In genomic region chr17:6755281-6755680, GRCh38 we compare ENCODE assay signal across 8 cellular contexts. TPM values are rescaled to one million over a fixed set of nuclear protein-coding genes. Genes with fewer than 3 reads are reported as not detected.
DNase-seq lines count a peak whose midpoint lies in the region; ATAC-seq, FAIRE-seq and TF ChIP-seq lines count a peak whose summit lies in the region.
"Had no signal": no experiment of that assay in that cellular context is flagged by ENCODE, and none has a peak within 500 bp of the region (broad histone marks: within the 10 kb centered on the region; RNA-seq: fewer than 3 reads in every experiment).

No MANE protein-coding gene starts in this region.

- H3K4me3 ChIP-seq in GM23338 (no peak overlapping the region), kidney (ENCODE audit: low read length in 2 of 2) (peak overlapping the region; percentile 83 to 92), PC-9 (no peak overlapping the region)

- no peaks in the 10 kb centered on the region for H3K36me3 Mint-ChIP-seq in GM23338 (ENCODE audit: low read depth)
- peaks cover 41% of the 10 kb centered on the region for H3K36me3 Mint-ChIP-seq in activated naive CD8-positive, alpha-beta T cell treated with anti-CD3 and anti-CD28 coated beads, Interleukin-2, amount 10 ng/mL, durations not matched to agents 7 days and 5 days

- 0 out of 2 replicates have a peak, but pooled peaks cover 6% of the 10 kb centered on the region for H3K9me2 ChIP-seq in GM23338 (ENCODE audit: insufficient read depth)
- no peaks in the 10 kb centered on the region for H3K9me2 ChIP-seq in PC-9 (ENCODE audit: insufficient read depth)

- H3K36me3 ChIP-seq in GM23338 (ENCODE audit: insufficient read depth) (no peaks in the 10 kb centered on the region), kidney (ENCODE audit: control insufficient read depth in 1 of 2, insufficient read depth in 2 of 2, low read length in 2 of 2) (no peaks in the 10 kb centered on the region), PC-9 (ENCODE audit: low read depth) (no peaks in the 10 kb centered on the region)

- H3K79me2 ChIP-seq in GM23338 (replicated peaks; ENCODE audit: insufficient read depth) (no peaks in the 10 kb centered on the region), PC-9 (ENCODE audit: low read depth) (no peaks in the 10 kb centered on the region)

- peak overlapping the region; percentile 74; the same call in 1 of the 2 replicates for H2AFZ ChIP-seq in GM23338
- no peak overlapping the region for H2AFZ ChIP-seq in PC-9

- CTCF ChIA-PET in PC-9 (lab: Charles Lee), result no interaction called here

- peaks cover 1% of the 10 kb centered on the region; the same call in 2 of the 3 replicates for H3K9me3 Mint-ChIP-seq in GM23338
- H3K9me3 Mint-ChIP-seq in activated naive CD8-positive, alpha-beta T cell treated with anti-CD3 and anti-CD28 coated beads, Interleukin-2, amount 10 ng/mL, durations not matched to agents 7 days and 5 days, result no peaks in the 10 kb centered on the region

- H3K9me3 ChIP-seq in kidney (ENCODE audit: control insufficient read depth in 1 of 2, low read length in 2 of 2) (no peaks in the 10 kb centered on the region), PC-9 (ENCODE audit: insufficient read depth, low read depth) (no peaks in the 10 kb centered on the region)

- no TSS peak for BruUV-seq in PC-9 (replicated peaks; lab: Mats Ljungman, UMichigan)

- ATAC-seq in GM23338, result no peak
- no peak for ATAC-seq in activated naive CD8-positive, alpha-beta T cell treated with anti-CD3 and anti-CD28 coated beads, Interleukin-2, amount 10 ng/mL, durations not matched to agents 7 days and 5 days (ENCODE audit: low read depth)

- H3K4me2 ChIP-seq in GM23338 (no peak overlapping the region), PC-9 (no peak overlapping the region)

- intact Hi-C loops in kidney (cut with DNase I) (no loop called here), PC-9 (cut with micrococcal nuclease; ENCODE audit: unreplicated experiment) (no loop called here)

- H3F3A ChIP-seq in GM23338 (replicated peaks; ENCODE audit: low read depth) (no peaks in the 10 kb centered on the region), PC-9 (ENCODE audit: insufficient read depth, low read depth) (peaks cover 21% of the 10 kb centered on the region)

- POLR2A ChIA-PET in activated naive CD8-positive, alpha-beta T cell treated with anti-CD3 and anti-CD28 coated beads, Interleukin-2, amount 10 ng/mL, durations not matched to agents 7 days and 5 days (lab: Charles Lee), result interaction anchor here (0.6 to 4.0 kb wide), 10 partner anchors 9 to 327 kb away, joined by 3 to 21 read pairs (median 6); partner anchors contain the start of genes C17orf100, FBXO39 and MED31
- POLR2A ChIA-PET in PC-9 (lab: Charles Lee; ENCODE audit: unreplicated experiment), result interaction anchor here (0.7 kb wide), 1 partner anchor 932 kb away, joined by 5 read pairs; the partner anchor contains the start of gene TP53

- no peak for FAIRE-seq in kidney (lab: Jason Lieb, UNC)

- peaks cover 30% of the 10 kb centered on the region for H3K4me1 Mint-ChIP-seq in GM23338
- peaks cover 53% of the 10 kb centered on the region for H3K4me1 Mint-ChIP-seq in activated naive CD8-positive, alpha-beta T cell treated with anti-CD3 and anti-CD28 coated beads, Interleukin-2, amount 10 ng/mL, durations not matched to agents 7 days and 5 days

- no peak for DNase-seq in GM23338 (ENCODE audit: low spot score)
- no peak for DNase-seq in activated naive CD8-positive, alpha-beta T cell treated with anti-CD3 and anti-CD28 coated beads, Interleukin-2, amount 10 ng/mL, durations not matched to agents 7 days and 5 days
- peak; percentile 80 for DNase-seq in kidney
- peak; percentile 33 for DNase-seq in stromal cell of bone marrow (ENCODE audit: low read depth)
- no peak for DNase-seq in NCI-H2081 treated with DMSO at 0.1 percent for 48 hours (lab: John Stamatoyannopoulos, UW)
- no peak for DNase-seq in NCI-H1417 treated with DMSO at 0.1 percent for 48 hours (lab: John Stamatoyannopoulos, UW)
- DNase-seq in PC-9, result no peak
- DNase-seq: cerebellar nuclear complex had no signal

- no peaks in the 10 kb centered on the region for H4K20me1 ChIP-seq in GM23338 (replicated peaks; ENCODE audit: insufficient read depth)
- H4K20me1 ChIP-seq in PC-9 (ENCODE audit: insufficient read depth), result no peaks in the 10 kb centered on the region

- TF ChIP-seq CTCF in GM23338 (conservative IDR thresholded peaks at IDR 0.05; ENCODE audit: low read depth in 2 of 2) (no peak), kidney (IDR thresholded peaks at IDR 0.05; ENCODE audit: borderline replicate concordance, extremely low read depth, insufficient read depth) (no peak), PC-9 (conservative IDR thresholded peaks at IDR 0.05) (no peak)

- H3K27ac ChIP-seq in GM23338 (ENCODE audit: low read depth) (no peak overlapping the region), kidney (ENCODE audit: low read depth in 2 of 2, low read length in 2 of 2) (peak overlapping the region; percentile 74 to 94), PC-9 (no peak overlapping the region)

- H3K27me3 Mint-ChIP-seq in GM23338 (ENCODE audit: insufficient read depth, low read depth, poor library complexity), result peaks cover 15% of the 10 kb centered on the region
- peaks cover under 1% of the 10 kb centered on the region for H3K27me3 Mint-ChIP-seq in activated naive CD8-positive, alpha-beta T cell treated with anti-CD3 and anti-CD28 coated beads, Interleukin-2, amount 10 ng/mL, durations not matched to agents 7 days and 5 days

- no peaks in the 10 kb centered on the region for H3K27me3 ChIP-seq in GM23338 (ENCODE audit: insufficient read depth)
- H3K27me3 ChIP-seq in PC-9 (ENCODE audit: insufficient read depth, low read depth), result no peaks in the 10 kb centered on the region

- H3K27ac Mint-ChIP-seq in GM23338, result no peak overlapping the region
- H3K27ac Mint-ChIP-seq in activated naive CD8-positive, alpha-beta T cell treated with anti-CD3 and anti-CD28 coated beads, Interleukin-2, amount 10 ng/mL, durations not matched to agents 7 days and 5 days, result peak overlapping the region; percentile 99

- peak overlapping the region; percentile 71 for H3K9ac ChIP-seq in kidney (ENCODE audit: low read length in 2 of 2)

- H3K4me1 ChIP-seq in GM23338 (ENCODE audit: insufficient read depth) (peaks cover 22% of the 10 kb centered on the region), kidney (ENCODE audit: control insufficient read depth in 1 of 2, insufficient read depth in 1 of 2, low read depth in 1 of 2, low read length in 2 of 2) (peaks cover 0 to 19% of the 10 kb centered on the region in 2 donors), PC-9 (replicated peaks; ENCODE audit: insufficient read depth) (peaks cover 22% of the 10 kb centered on the region)

- no peak overlapping the region for H3K4me3 Mint-ChIP-seq in GM23338
- H3K4me3 Mint-ChIP-seq in activated naive CD8-positive, alpha-beta T cell treated with anti-CD3 and anti-CD28 coated beads, Interleukin-2, amount 10 ng/mL, durations not matched to agents 7 days and 5 days, result peak overlapping the region; percentile 97

TF ChIP-seq in GM23338, 12 proteins besides CTCF, POLR2A, EP300 and RAD21 (continues in another document):
- TF ChIP-seq EZH2 (IDR thresholded peaks at IDR 0.05; ENCODE audit: low read depth, unreplicated experiment) (no peak), ZNF331 (CRISPR knock-in tag; IDR thresholded peaks at IDR 0.05; ENCODE audit: low read depth) (no peak), EZH2phosphoT487 (IDR thresholded peaks at IDR 0.05; ENCODE audit: unreplicated experiment) (no peak), NANOG (IDR thresholded peaks at IDR 0.05; ENCODE audit: borderline replicate concordance) (no peak)

RNA-seq across cellular contexts. Expression of gene XAF1, which starts 0.6 kb away (rescaled TPM):
- not detected in 2 replicates for total RNA-seq in GM23338 (2014; rRNA removed; shearing (Covaris generic))
- polyA plus RNA-seq in GM23338 (2016; fragmentation: Nextera tagmentation; extraction: Ambion mirVana) (not detected in 2 replicates), kidney (ENCODE audit: insufficient read depth, low read depth, low replicate concordance) (7.9 TPM)
- total RNA-seq in activated naive CD8-positive, alpha-beta T cell treated with anti-CD3 and anti-CD28 coated beads, Interleukin-2, amount 10 ng/mL, durations not matched to agents 7 days and 5 days, result 100 to 1,000 TPM; 280 to 302 TPM
- total RNA-seq in kidney (35.3 TPM), PC-9 (2021) (20.8 and 27.6 TPM in 2 replicates)

RNA-seq across cellular contexts. Expression of gene FBXO39, which starts 20.7 kb away (rescaled TPM):
- total RNA-seq in GM23338 (2014; rRNA removed; shearing (Covaris generic)), result 0.19 TPM in 1 of 2 replicates, not detected in the other
- 0.17 TPM in 1 of 2 replicates, not detected in the other for polyA plus RNA-seq in GM23338 (2016; fragmentation: Nextera tagmentation; extraction: Ambion mirVana)
- under 1 TPM; 0.48 to 0.69 TPM for total RNA-seq in activated naive CD8-positive, alpha-beta T cell treated with anti-CD3 and anti-CD28 coated beads, Interleukin-2, amount 10 ng/mL, durations not matched to agents 7 days and 5 days
- not detected for total RNA-seq in kidney
- polyA plus RNA-seq in kidney (ENCODE audit: insufficient read depth, low read depth, low replicate concordance), result not detected
- total RNA-seq in PC-9 (2021), result not detected in 2 replicates

RNA-seq across cellular contexts. Expression of gene SLC13A5, which starts 42.1 kb away (rescaled TPM):
- total RNA-seq in GM23338 (2014; rRNA removed; shearing (Covaris generic)), result 1.4 and 2.3 TPM in 2 replicates
- 0.38 and 1.2 TPM in 2 replicates for polyA plus RNA-seq in GM23338 (2016; fragmentation: Nextera tagmentation; extraction: Ambion mirVana)
- total RNA-seq in activated naive CD8-positive, alpha-beta T cell treated with anti-CD3 and anti-CD28 coated beads, Interleukin-2, amount 10 ng/mL, durations not matched to agents 7 days and 5 days, result not detected
- total RNA-seq in kidney, result not detected
- polyA plus RNA-seq in kidney (ENCODE audit: insufficient read depth, low read depth, low replicate concordance), result not detected
- 0.92 and 2.0 TPM in 2 replicates for total RNA-seq in PC-9 (2021)

Comparison
In these comparisons a context has a peak if more than half of its experiments do, and no peak if none do; other contexts are left out.
1. DNase-seq: peak in kidney (single experiment) and stromal cell of bone marrow (single experiment); none in GM23338 (single experiment), activated naive CD8-positive, alpha-beta T cell treated with anti-CD3 and anti-CD28 coated beads, Interleukin-2, amount 10 ng/mL, durations not matched to agents 7 days and 5 days (single experiment), NCI-H2081 treated with DMSO at 0.1 percent for 48 hours (single experiment), NCI-H1417 treated with DMSO at 0.1 percent for 48 hours (single experiment) and PC-9 (0 of 2).
2. H3K27ac ChIP-seq: peak in kidney (2 of 2); none in GM23338 (single experiment) and PC-9 (single experiment).
3. H3K4me3 ChIP-seq: peak in kidney (2 of 2); none in GM23338 (single experiment) and PC-9 (single experiment).
4. RNA of gene XAF1, which starts 0.6 kb away (total RNA-seq): 280 to 302 TPM in activated naive CD8-positive, alpha-beta T cell treated with anti-CD3 and anti-CD28 coated beads, Interleukin-2, amount 10 ng/mL, durations not matched to agents 7 days and 5 days, 35.3 TPM in kidney (single experiment) and 20.8 to 27.6 TPM in PC-9; not detected in GM23338; every median in the first group is over 10 times any median in the second.